Comparison of ENCODE assay signal across 10 cellular contexts in genomic region chrX:138704101-138704500, GRCh38. TPM values are rescaled to one million over a fixed set of nuclear protein-coding genes. Genes with fewer than 3 reads are reported as not detected.
"Had no signal": no experiment of that assay in that cellular context is flagged by ENCODE, and none has a peak within 500 bp of the region (broad histone marks: within the 10 kb centered on the region; RNA-seq: fewer than 3 reads in every experiment).

No MANE protein-coding gene starts in this region.

- H2AFZ ChIP-seq: GM23248 had no signal

- DNase-seq: GM23248, GOT3, H7, IMR-90, KG1 had no signal

- FAIRE-seq: HTR-8/SVneo, K562 had no signal

- ATAC-seq: HCT116, K562 had no signal

- H3K4me3 ChIP-seq: GM23248, HAP-1, K562 had no signal

- H3K9ac ChIP-seq: GM23248 had no signal

- H3K9me3 ChIP-seq: HAP-1 had no signal

- H3K27ac ChIP-seq: GM23248 had no signal

RNA-seq across cellular contexts. Expression of gene FGF13, which starts 7.4 kb away (rescaled TPM):
- total RNA-seq: HT-29 had no signal
- polyA plus RNA-seq: IMR-90 had no signal
